11 cellular contexts compared by ENCODE assay signal in the genomic region with DNA sequence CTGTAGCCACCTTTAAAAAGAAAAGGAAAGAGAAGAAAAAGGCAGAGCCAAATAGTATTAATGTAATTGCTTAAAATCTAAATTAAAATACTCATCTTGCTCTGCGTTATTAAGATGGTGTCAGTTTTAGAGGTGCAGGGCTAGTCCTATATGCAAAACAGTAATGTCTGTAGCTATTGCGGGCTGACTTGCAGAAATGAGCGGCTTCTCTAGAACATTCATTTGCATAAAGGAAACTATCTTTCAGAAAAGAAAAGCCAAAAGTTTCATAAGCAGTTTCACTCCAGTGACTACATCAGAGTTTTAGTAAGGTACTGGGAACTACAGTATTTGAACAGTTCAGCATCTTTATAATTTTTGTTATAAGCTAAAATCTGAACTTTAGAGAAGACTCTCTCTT. TPM values are rescaled to one million over a fixed set of nuclear protein-coding genes. Genes with fewer than 3 reads are reported as not detected.
DNase-seq lines count a peak whose midpoint lies in the region; ATAC-seq, FAIRE-seq and TF ChIP-seq lines count a peak whose summit lies in the region.
"Had no signal": no experiment of that assay in that cellular context is flagged by ENCODE, and none has a peak within 500 bp of the region (broad histone marks: within the 10 kb centered on the region; RNA-seq: fewer than 3 reads in every experiment).

No MANE protein-coding gene starts in this region.

- FAIRE-seq in kidney (lab: Jason Lieb, UNC), result no peak

- DNase-seq in NOMO-1 (lab: John Stamatoyannopoulos, UW; ENCODE audit: unreplicated experiment in 2 of 2) (peak; percentile 22 to 63), NOMO-1 treated with dmso at 0.1 percent for 144 hours (lab: John Stamatoyannopoulos, UW; ENCODE audit: unreplicated experiment) (no peak), memory B cell (ENCODE audit: low spot score in 2 of 2) (peak in 1 of 2 donors; percentile 13), DMS 273 treated with DMSO at 0.1 percent for 48 hours (lab: John Stamatoyannopoulos, UW) (no peak), Peyer's patch (no peak), kidney (no peak)
- DNase-seq: H9 had no signal

- H3K27ac Mint-ChIP-seq in memory B cell, result no peak overlapping the region
- H3K27ac Mint-ChIP-seq: H9; stimulated activated naive CD8-positive, alpha-beta T cell treated with anti-CD3 and anti-CD28 coated beads, Interleukin-15, Interleukin-2, amounts not matched to agents 100 ng/mL and 50 ng/mL, for 24 hours had no signal

- H3K36me3 ChIP-seq in Peyer's patch (no peaks in the 10 kb centered on the region), kidney (ENCODE audit: control insufficient read depth in 1 of 2, insufficient read depth in 2 of 2, low read length in 2 of 2) (no peaks in the 10 kb centered on the region)

- no peaks in the 10 kb centered on the region for H3K9me3 Mint-ChIP-seq in memory B cell
- H3K9me3 Mint-ChIP-seq: H9; stimulated activated naive CD8-positive, alpha-beta T cell treated with anti-CD3 and anti-CD28 coated beads, Interleukin-15, Interleukin-2, amounts not matched to agents 100 ng/mL and 50 ng/mL, for 24 hours had no signal

- H3K27me3 ChIP-seq in Peyer's patch, result no peaks in the 10 kb centered on the region

- no peak for TF ChIP-seq CTCF in Peyer's patch (IDR thresholded peaks at IDR 0.05)
- TF ChIP-seq CTCF in kidney (IDR thresholded peaks at IDR 0.05; ENCODE audit: borderline replicate concordance, extremely low read depth, insufficient read depth), result no peak

- no peaks in the 10 kb centered on the region for H3K4me1 Mint-ChIP-seq in memory B cell

- H3K9ac ChIP-seq in kidney (ENCODE audit: low read length in 2 of 2), result no peak overlapping the region

- TF ChIP-seq POLR2A in Peyer's patch (IDR thresholded peaks at IDR 0.05), result no peak

- ATAC-seq in GM21515 (IDR thresholded peaks at IDR 0.05; ENCODE audit: unreplicated experiment), result peak; percentile 96
- peak; percentile 93 for ATAC-seq in HG03432 (IDR thresholded peaks at IDR 0.05; ENCODE audit: unreplicated experiment)
- peak; percentile 95 for ATAC-seq in memory B cell (ENCODE audit: low read depth)

- intact Hi-C loops in kidney (cut with DNase I), result no loop called here

- no peak overlapping the region for H3K4me3 ChIP-seq in Peyer's patch
- no peak overlapping the region for H3K4me3 ChIP-seq in kidney (ENCODE audit: low read length in 2 of 2)

- H3K36me3 Mint-ChIP-seq in memory B cell, result no peaks in the 10 kb centered on the region

- H3K27me3 Mint-ChIP-seq in memory B cell, result peaks cover 3% of the 10 kb centered on the region

- H3K4me1 ChIP-seq in Peyer's patch (peaks cover 0 to 52% (median 0%) of the 10 kb centered on the region in 4 donors), kidney (ENCODE audit: control insufficient read depth in 1 of 2, insufficient read depth in 1 of 2, low read depth in 1 of 2, low read length in 2 of 2) (peaks cover 8 to 19% of the 10 kb centered on the region in 2 donors)

- H3K9me3 ChIP-seq in Peyer's patch (no peaks in the 10 kb centered on the region), kidney (ENCODE audit: control insufficient read depth in 1 of 2, low read length in 2 of 2) (no peaks in the 10 kb centered on the region)

- no peak overlapping the region for H3K4me3 Mint-ChIP-seq in memory B cell
- H3K4me3 Mint-ChIP-seq: H9; stimulated activated naive CD8-positive, alpha-beta T cell treated with anti-CD3 and anti-CD28 coated beads, Interleukin-15, Interleukin-2, amounts not matched to agents 100 ng/mL and 50 ng/mL, for 24 hours had no signal

- no peak overlapping the region for H3K27ac ChIP-seq in Peyer's patch
- no peak overlapping the region for H3K27ac ChIP-seq in kidney (ENCODE audit: low read depth in 2 of 2, low read length in 2 of 2)
- H3K27ac ChIP-seq: 22Rv1 had no signal

RNA-seq across cellular contexts. Expression of a gene that starts 6.0 kb away (rescaled TPM):
- total RNA-seq in Peyer's patch (10 to 100 TPM; 29.7 to 49.0 (median 43.4) TPM), kidney (39.5 TPM)
- 8.9 TPM for polyA plus RNA-seq in kidney (ENCODE audit: insufficient read depth, low read depth, low replicate concordance)

Comparison
In these comparisons a context has a peak if more than half of its experiments do, and no peak if none do; other contexts are left out.
1. DNase-seq: peak in NOMO-1 (2 of 2); none in NOMO-1 treated with dmso at 0.1 percent for 144 hours (single experiment), DMS 273 treated with DMSO at 0.1 percent for 48 hours (single experiment), Peyer's patch (0 of 3) and kidney (single experiment).
2. Peak in every context shown above with its lines, with median percentiles within 50 percentile points of each other: ATAC-seq.